In the genomic region with DNA sequence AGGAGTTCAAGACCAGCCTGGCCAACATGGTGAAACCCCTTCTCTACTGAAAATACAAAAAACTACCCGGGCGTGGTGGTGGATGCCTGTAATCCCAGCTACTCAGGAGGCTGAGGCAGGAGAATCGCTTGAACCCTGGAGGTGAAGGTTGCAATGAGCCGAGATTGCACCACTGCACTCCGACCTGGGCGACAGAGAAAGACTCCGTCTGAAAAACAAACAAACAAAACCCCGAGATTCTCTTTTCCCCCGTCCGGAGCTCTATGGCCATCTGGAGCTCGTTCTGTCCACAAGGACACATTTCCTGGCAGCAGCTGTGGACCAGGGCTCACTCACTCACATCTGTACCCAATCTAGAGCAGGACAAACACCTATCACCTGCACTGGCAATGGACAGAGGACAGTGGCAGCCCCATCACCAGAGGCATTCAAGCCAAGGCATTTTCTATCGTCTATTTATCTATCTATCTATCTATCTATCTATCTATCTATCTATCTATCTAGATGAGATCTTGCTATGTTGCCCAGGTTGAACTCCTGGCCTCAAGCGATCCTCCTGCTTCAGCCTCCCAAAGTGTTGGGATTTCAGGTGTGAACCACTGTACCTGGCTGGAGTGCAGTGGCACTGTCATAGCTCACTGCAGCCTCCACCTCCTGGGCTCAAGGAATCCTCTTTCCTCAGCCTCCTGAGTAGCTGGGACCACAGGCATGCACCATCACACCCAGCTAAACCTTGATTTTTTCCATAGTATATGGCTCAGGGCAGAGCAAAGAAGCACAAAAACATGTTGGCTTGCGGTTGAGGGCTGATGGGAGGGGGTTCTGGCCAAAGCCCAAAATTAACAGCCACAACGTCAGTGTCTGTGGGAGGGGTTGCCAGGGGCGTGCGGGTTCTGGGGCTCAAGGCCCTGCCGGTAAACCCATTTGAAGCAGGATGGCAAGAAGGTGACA, we compare ENCODE assay signal across 1 cellular context.
TF ChIP-seq lines count a peak whose summit lies in the region.

No MANE protein-coding gene starts in this region.

TF ChIP-seq in IMR-90, 13 proteins besides CTCF, POLR2A, EP300 and RAD21:
- no peak for TF ChIP-seq CHD1 (IDR thresholded peaks at IDR 0.05; ENCODE audit: low read depth, low read length)
- TF ChIP-seq CEBPB (IDR thresholded peaks at IDR 0.05; ENCODE audit: low read depth, low read length), result no peak
- TF ChIP-seq MXI1 (IDR thresholded peaks at IDR 0.05; ENCODE audit: borderline replicate concordance, low read depth, low read length), result no peak
- no peak for TF ChIP-seq MAFK (IDR thresholded peaks at IDR 0.05; ENCODE audit: low read depth, low read length)
- no peak for TF ChIP-seq BHLHE40 (IDR thresholded peaks at IDR 0.05; ENCODE audit: low read depth, low read length)
- TF ChIP-seq NFE2L2 (IDR thresholded peaks at IDR 0.05; ENCODE audit: low read depth, low read length), result no peak
- TF ChIP-seq, protein P1, sequence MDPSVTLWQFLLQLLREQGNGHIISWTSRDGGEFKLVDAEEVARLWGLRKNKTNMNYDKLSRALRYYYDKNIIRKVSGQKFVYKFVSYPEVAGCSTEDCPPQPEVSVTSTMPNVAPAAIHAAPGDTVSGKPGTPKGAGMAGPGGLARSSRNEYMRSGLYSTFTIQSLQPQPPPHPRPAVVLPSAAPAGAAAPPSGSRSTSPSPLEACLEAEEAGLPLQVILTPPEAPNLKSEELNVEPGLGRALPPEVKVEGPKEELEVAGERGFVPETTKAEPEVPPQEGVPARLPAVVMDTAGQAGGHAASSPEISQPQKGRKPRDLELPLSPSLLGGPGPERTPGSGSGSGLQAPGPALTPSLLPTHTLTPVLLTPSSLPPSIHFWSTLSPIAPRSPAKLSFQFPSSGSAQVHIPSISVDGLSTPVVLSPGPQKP (IDR thresholded peaks at IDR 0.05; ENCODE audit: borderline replicate concordance, low read depth, low read length), result no peak
- TF ChIP-seq RCOR1 (IDR thresholded peaks at IDR 0.05; ENCODE audit: insufficient replicate concordance, low read length), result no peak
- no peak for TF ChIP-seq USF2 (IDR thresholded peaks at IDR 0.05; ENCODE audit: low read depth, low read length)
- TF ChIP-seq FOS (IDR thresholded peaks at IDR 0.05; ENCODE audit: low read depth, low read length), result no peak
- no peak for TF ChIP-seq RFX5 (IDR thresholded peaks at IDR 0.05; ENCODE audit: low read depth, low read length)
- TF ChIP-seq SMC3 (IDR thresholded peaks at IDR 0.05; ENCODE audit: low read depth, low read length), result no peak
